ENCODE assay signal across 8 cellular contexts in the genomic region with DNA sequence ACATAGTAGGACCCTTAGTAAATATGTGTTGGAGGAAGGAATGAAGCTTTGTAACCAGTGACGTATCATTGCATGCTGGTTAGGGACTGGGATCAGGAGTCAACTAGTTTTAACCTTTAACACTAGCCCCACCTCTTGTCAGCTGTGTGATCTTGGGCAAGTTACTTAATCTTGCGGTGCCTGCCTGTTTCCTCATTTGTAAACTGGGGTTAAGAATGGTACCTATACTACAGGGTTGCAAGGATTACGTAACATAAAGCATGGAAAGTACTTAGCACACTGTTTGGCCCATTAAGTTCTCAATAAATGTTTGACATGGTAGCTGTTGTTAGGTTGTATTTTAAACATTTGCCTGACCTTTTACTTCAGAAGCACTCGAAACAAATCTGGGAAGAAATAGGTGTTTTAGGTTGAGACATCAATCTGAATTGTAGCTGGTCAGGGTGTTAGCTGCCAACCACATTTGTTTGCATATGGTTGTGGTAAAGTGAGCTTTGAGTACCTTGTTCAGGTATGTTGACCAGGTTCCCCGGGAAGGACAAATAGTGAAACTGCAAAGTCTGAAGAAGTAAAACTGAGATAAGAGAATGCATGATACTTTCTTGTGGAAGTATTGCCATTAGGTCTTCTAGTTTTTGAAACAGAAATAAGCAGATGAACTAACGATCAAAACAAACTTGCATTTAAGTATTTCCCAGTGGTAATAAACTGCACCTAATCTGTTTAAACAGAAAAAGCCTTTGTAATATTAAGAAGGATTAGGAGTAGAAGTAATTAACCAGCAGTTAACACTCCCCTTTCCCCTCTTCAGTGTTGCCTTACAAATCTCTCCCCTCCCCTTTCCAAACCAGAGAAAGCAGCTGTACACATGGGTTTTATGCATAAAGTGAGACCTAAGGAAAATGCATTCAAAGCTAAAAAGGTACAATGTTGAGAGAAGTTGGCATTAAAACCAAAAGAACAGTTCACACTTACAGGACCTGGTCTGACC. TPM values are rescaled to one million over a fixed set of nuclear protein-coding genes. Genes with fewer than 3 reads are reported as not detected.
DNase-seq lines count a peak whose midpoint lies in the region; ATAC-seq and TF ChIP-seq lines count a peak whose summit lies in the region.

No MANE protein-coding gene starts in this region.

- H3K27ac ChIP-seq in neutrophil: peak overlapping the region; percentile 91

- peak overlapping the region; percentile 8 to 45 for H3K4me3 ChIP-seq in neutrophil (ENCODE audit: low read depth in 1 of 2, low read length in 1 of 2)

- peaks cover 80 to 82% of the 10 kb centered on the region in 2 experiments for H3K4me1 ChIP-seq in neutrophil (ENCODE audit: control insufficient read depth in 1 of 2, insufficient read depth in 1 of 2, low read depth in 1 of 2, low read length in 1 of 2)

- no peaks in the 10 kb centered on the region for H3K27me3 Mint-ChIP-seq in activated CD8-positive, alpha-beta memory T cell treated with anti-CD3 and anti-CD28 coated beads, Interleukin-2, amount 10 ng/mL, durations not matched to agents 7 days and 5 days

- no peak for ATAC-seq in activated CD8-positive, alpha-beta memory T cell treated with anti-CD3 and anti-CD28 coated beads, Interleukin-2, amount 10 ng/mL, durations not matched to agents 7 days and 5 days
- ATAC-seq in HG03045 (IDR thresholded peaks at IDR 0.05; ENCODE audit: unreplicated experiment) (peak; percentile 66), sciatic nerve (no peak)

- H3K9me3 Mint-ChIP-seq in activated CD8-positive, alpha-beta memory T cell treated with anti-CD3 and anti-CD28 coated beads, Interleukin-2, amount 10 ng/mL, durations not matched to agents 7 days and 5 days (ENCODE audit: low read depth): no peaks in the 10 kb centered on the region

- H3K4me3 Mint-ChIP-seq in activated CD8-positive, alpha-beta memory T cell treated with anti-CD3 and anti-CD28 coated beads, Interleukin-2, amount 10 ng/mL, durations not matched to agents 7 days and 5 days: no peak overlapping the region

- CTCF ChIA-PET in activated CD8-positive, alpha-beta memory T cell treated with anti-CD3 and anti-CD28 coated beads, Interleukin-2, amount 10 ng/mL, durations not matched to agents 7 days and 5 days (lab: Charles Lee): interaction anchor here (0.7 to 1.0 kb wide), 3 partner anchors 8 to 27 kb away, joined by 3 to 4 read pairs (median 3); no protein-coding TSS in a partner anchor

- peak; percentile 23 for TF ChIP-seq CTCF in neutrophil (IDR thresholded peaks at IDR 0.05)

- peaks cover 68% of the 10 kb centered on the region for H3K4me1 Mint-ChIP-seq in activated CD8-positive, alpha-beta memory T cell treated with anti-CD3 and anti-CD28 coated beads, Interleukin-2, amount 10 ng/mL, durations not matched to agents 7 days and 5 days

- no peak for DNase-seq in activated CD8-positive, alpha-beta memory T cell treated with anti-CD3 and anti-CD28 coated beads, Interleukin-2, amount 10 ng/mL, durations not matched to agents 7 days and 5 days
- no peak for DNase-seq in activated CD8-positive, alpha-beta memory T cell treated with anti-CD3 and anti-CD28 coated beads for 24 hours
- DNase-seq in SIG-M5 (lab: John Stamatoyannopoulos, UW) (peak; percentile 86), dedifferentiated amniotic fluid mesenchymal stem cell (ENCODE audit: extremely low spot score) (no peak), NCI-H1105 (lab: John Stamatoyannopoulos, UW) (no peak), sciatic nerve (ENCODE audit: low spot score) (no peak)

- peaks cover 7% of the 10 kb centered on the region for H3K36me3 ChIP-seq in neutrophil

- intact Hi-C loops in sciatic nerve (cut with DNase I): no loop called here

- H3K36me3 Mint-ChIP-seq in activated CD8-positive, alpha-beta memory T cell treated with anti-CD3 and anti-CD28 coated beads, Interleukin-2, amount 10 ng/mL, durations not matched to agents 7 days and 5 days: peaks cover 27% of the 10 kb centered on the region

- H3K27me3 ChIP-seq in neutrophil: no peaks in the 10 kb centered on the region

- peak overlapping the region; percentile 10 for H3K27ac Mint-ChIP-seq in activated CD8-positive, alpha-beta memory T cell treated with anti-CD3 and anti-CD28 coated beads, Interleukin-2, amount 10 ng/mL, durations not matched to agents 7 days and 5 days

- H3K9me3 ChIP-seq in neutrophil: no peaks in the 10 kb centered on the region

RNA-seq across cellular contexts. Expression of gene SCAANT1, which starts 25.8 kb away (rescaled TPM):
- 1 to 10 TPM in 1 of 2 experiments, not detected in 1; 1.3 TPM for total RNA-seq in activated CD8-positive, alpha-beta memory T cell treated with anti-CD3 and anti-CD28 coated beads, Interleukin-2, amount 10 ng/mL, durations not matched to agents 7 days and 5 days
- total RNA-seq in sciatic nerve: not detected
